In genomic region chr5:115542076-115542475, GRCh38 we compare ENCODE assay signal across 8 cellular contexts. TPM values are rescaled to one million over a fixed set of nuclear protein-coding genes. Genes with fewer than 3 reads are reported as not detected.
DNase-seq lines count a peak whose midpoint lies in the region; ATAC-seq, FAIRE-seq and TF ChIP-seq lines count a peak whose summit lies in the region.

No MANE protein-coding gene starts in this region.

- no TSS peak for BruUV-seq in mammary epithelial cell (replicated peaks; lab: Mats Ljungman, UMichigan)

- intact Hi-C loops in mammary epithelial cell (cut with micrococcal nuclease) = loop anchor here (5.0 kb wide), 1 partner anchor 125 kb away; no protein-coding TSS in a partner anchor

- H3K36me3 ChIP-seq in BE2C (no peaks in the 10 kb centered on the region; the same call in 1 of the 2 replicates), HUES6 (ENCODE audit: control insufficient read depth, insufficient read depth, low read length) (peaks cover 52% of the 10 kb centered on the region), mammary epithelial cell (ENCODE audit: insufficient read depth, low read length) (peaks cover 8% of the 10 kb centered on the region)

- H3K4me1 ChIP-seq in BE2C (no peaks in the 10 kb centered on the region), HUES6 (ENCODE audit: control insufficient read depth, insufficient read depth, low read length) (peaks cover 15% of the 10 kb centered on the region), mammary epithelial cell (ENCODE audit: insufficient read depth, low read length) (no peaks in the 10 kb centered on the region)

- H3K36me3 Mint-ChIP-seq in naive B cell = peaks cover 8 to 23% of the 10 kb centered on the region in 2 donors

- dilution Hi-C loops in mammary epithelial cell (cut with HindIII; ENCODE audit: low sequenced_read_pairs) = no loop called here

- H3K4me2 ChIP-seq in mammary epithelial cell (ENCODE audit: insufficient read depth, low read depth, low read length) = peak overlapping the region; percentile 94

- H2AFZ ChIP-seq in mammary epithelial cell (ENCODE audit: low read depth, low read length) = no peak overlapping the region

- no peaks in the 10 kb centered on the region for H3K27me3 Mint-ChIP-seq in naive B cell

- peaks cover 5% of the 10 kb centered on the region for H4K20me1 ChIP-seq in mammary epithelial cell (ENCODE audit: insufficient read depth, low read length)

- CTCF ChIA-PET in mammary epithelial cell (lab: Charles Lee; ENCODE audit: low non-redundant PET) = no interaction called here

- H3K4me1 Mint-ChIP-seq in naive B cell = peaks cover 58 to 65% (median 63%) of the 10 kb centered on the region in 3 donors

- peaks cover 74% of the 10 kb centered on the region for H3K79me2 ChIP-seq in mammary epithelial cell (ENCODE audit: insufficient read depth, low read length)

- peak overlapping the region; percentile 81 for H3K4me3 ChIP-seq in BE2C (ENCODE audit: low read depth, low read length)
- peak overlapping the region; percentile 93 for H3K4me3 ChIP-seq in HUES6 (ENCODE audit: low read depth, low read length)
- peak overlapping the region; percentile 81 to 94 (median 86) for H3K4me3 ChIP-seq in mammary epithelial cell (replicated peaks in 1 of 3; ENCODE audit: insufficient read depth in 1 of 3, low read depth in 2 of 3, low read length in 3 of 3)

- ATAC-seq in naive B cell (ENCODE audit: low read depth in 2 of 2) = no peak

- H3K27ac Mint-ChIP-seq in naive B cell = peak overlapping the region in 3 of 6 donors; percentile 31 to 72 (median 56)

- H3K27me3 ChIP-seq in BE2C (no peaks in the 10 kb centered on the region), HUES6 (ENCODE audit: control insufficient read depth, insufficient read depth, low read length) (no peaks in the 10 kb centered on the region), mammary epithelial cell (ENCODE audit: insufficient read depth, low read length) (no peaks in the 10 kb centered on the region)

- H3K9me3 ChIP-seq in BE2C = no peaks in the 10 kb centered on the region
- H3K9me3 ChIP-seq in HUES6 (ENCODE audit: control insufficient read depth, insufficient read depth, low read depth, low read length) = peaks cover 19% of the 10 kb centered on the region
- H3K9me3 ChIP-seq in mammary epithelial cell (replicated peaks; ENCODE audit: insufficient read depth, low read length) = peaks cover 7% of the 10 kb centered on the region

- FAIRE-seq in urothelium cell line (lab: Jason Lieb, UNC) = no peak

- TF ChIP-seq CTCF in BE2C (IDR thresholded peaks at IDR 0.05; ENCODE audit: low read depth, low read length) (no peak), mammary epithelial cell (conservative IDR thresholded peaks at IDR 0.05 in 1 of 2, IDR thresholded peaks at IDR 0.05 in 1 of 2; ENCODE audit: extremely low read depth in 1 of 2, insufficient read depth in 1 of 2, low read depth in 1 of 2, low read length in 2 of 2) (no peak)

- H3K9me3 Mint-ChIP-seq in naive B cell = peaks cover 0 to 14% (median 8%) of the 10 kb centered on the region in 7 donors

- H3K9ac ChIP-seq in HUES6 (ENCODE audit: low read length) = no peak overlapping the region
- peak overlapping the region; percentile 86 for H3K9ac ChIP-seq in mammary epithelial cell (ENCODE audit: insufficient read depth, low read length)

- WGBS in mammary epithelial cell (ENCODE audit: low coverage, missing lambda C conversion rate) = 8% methylated on average over 3 of the region's 3 CpGs

- H3K27ac ChIP-seq in HUES6 (ENCODE audit: low read depth, low read length) = no peak overlapping the region
- peak overlapping the region; percentile 86 for H3K27ac ChIP-seq in mammary epithelial cell (ENCODE audit: insufficient read depth, low read depth, low read length)

- in situ Hi-C loops in mammary epithelial cell (cut with MboI; ENCODE audit: low sequenced_read_pairs in 2 of 2) = no loop called here

- DNase-seq in BE2C = no peak
- DNase-seq in mammary epithelial cell = no peak
- DNase-seq in naive B cell = no peak
- no peak for DNase-seq in urothelium cell line (ENCODE audit: low spot score)
- no peak for DNase-seq in effector CD4-positive, alpha-beta T cell
- no peak for DNase-seq in NCI-H128 (lab: John Stamatoyannopoulos, UW; ENCODE audit: unreplicated experiment)
- no peak for DNase-seq in SW 1271 (lab: John Stamatoyannopoulos, UW)

- H3K4me3 Mint-ChIP-seq in naive B cell = peak overlapping the region; percentile 97 to 99 (median 98)

RNA-seq across cellular contexts. Expression of gene FEM1C, which starts 2.5 kb away (rescaled TPM):
- 4.8 TPM for polyA plus RNA-seq in BE2C (2012; ENCODE audit: insufficient read depth, insufficient read length, low read depth)
- 10 to 100 TPM; 15.1 to 15.2 TPM for total RNA-seq in mammary epithelial cell
- polyA plus RNA-seq in mammary epithelial cell (7.3 TPM), naive B cell (ENCODE audit: low read depth in 6 of 6) (1 to 10 TPM in 5 of 6 donors, not detected in 1; 1.2 to 2.7 (median 1.6) TPM)
- polyA minus RNA-seq in mammary epithelial cell = 18.1 TPM
